Comparison of ENCODE assay signal across 20 cellular contexts in genomic region chr5:23440703-23441102, GRCh38.
DNase-seq lines count a peak whose midpoint lies in the region; ATAC-seq and TF ChIP-seq lines count a peak whose summit lies in the region.
"Had no signal": no experiment of that assay in that cellular context is flagged by ENCODE, and none has a peak within 500 bp of the region (broad histone marks: within the 10 kb centered on the region; RNA-seq: fewer than 3 reads in every experiment).

No MANE protein-coding gene starts in this region.

- no peaks in the 10 kb centered on the region for H3K9me2 ChIP-seq in SU-DHL-6 (replicated peaks; ENCODE audit: insufficient read depth, low read length)

- no peak for TF ChIP-seq CTCF in mammary epithelial cell (conservative IDR thresholded peaks at IDR 0.05 in 1 of 2, IDR thresholded peaks at IDR 0.05 in 1 of 2; ENCODE audit: extremely low read depth in 1 of 2, insufficient read depth in 1 of 2, low read depth in 1 of 2, low read length in 2 of 2)
- no peak for TF ChIP-seq CTCF in breast epithelium (IDR thresholded peaks at IDR 0.05)
- no peak for TF ChIP-seq CTCF in SU-DHL-6 (IDR thresholded peaks at IDR 0.05; ENCODE audit: insufficient read depth, low read length, poor library complexity, severe bottlenecking)

- no peaks in the 10 kb centered on the region for H3K36me3 Mint-ChIP-seq in activated naive CD8-positive, alpha-beta T cell treated with anti-CD3 and anti-CD28 coated beads for 36 hours

- dilution Hi-C loops in mammary epithelial cell (cut with HindIII; ENCODE audit: low sequenced_read_pairs), result no loop called here

- BruUV-seq in mammary epithelial cell (replicated peaks; lab: Mats Ljungman, UMichigan), result no TSS peak

- H2AFZ ChIP-seq in mammary epithelial cell (ENCODE audit: low read depth, low read length) (no peak overlapping the region), SU-DHL-6 (ENCODE audit: low read depth, low read length, severe bottlenecking) (peak overlapping the region; percentile 35)

- H3K9me3 ChIP-seq in mammary epithelial cell (replicated peaks; ENCODE audit: insufficient read depth, low read length) (no peaks in the 10 kb centered on the region), breast epithelium (no peaks in the 10 kb centered on the region), SU-DHL-6 (ENCODE audit: insufficient read depth, low read length) (no peaks in the 10 kb centered on the region)
- H3K9me3 ChIP-seq: BE2C, SJSA1 had no signal

- no peaks in the 10 kb centered on the region for H3K36me3 ChIP-seq in mammary epithelial cell (ENCODE audit: insufficient read depth, low read length)
- H3K36me3 ChIP-seq in breast epithelium, result no peaks in the 10 kb centered on the region
- H3K36me3 ChIP-seq in SU-DHL-6 (ENCODE audit: low read length), result no peaks in the 10 kb centered on the region
- H3K36me3 ChIP-seq: BE2C, SJSA1 had no signal

- H3K9me3 Mint-ChIP-seq in activated naive CD8-positive, alpha-beta T cell treated with anti-CD3 and anti-CD28 coated beads for 36 hours, result peaks cover 9% of the 10 kb centered on the region
- H3K9me3 Mint-ChIP-seq: H9 had no signal

- H3K9ac ChIP-seq in mammary epithelial cell (ENCODE audit: insufficient read depth, low read length) (no peak overlapping the region), SU-DHL-6 (ENCODE audit: low read length) (no peak overlapping the region)
- H3K9ac ChIP-seq: KMS-11 had no signal

- no peaks in the 10 kb centered on the region for H3K27me3 Mint-ChIP-seq in activated naive CD8-positive, alpha-beta T cell treated with anti-CD3 and anti-CD28 coated beads for 36 hours

- no peak overlapping the region for H3K4me2 ChIP-seq in mammary epithelial cell (ENCODE audit: insufficient read depth, low read depth, low read length)
- H3K4me2 ChIP-seq in SU-DHL-6 (ENCODE audit: low read depth, low read length, poor library complexity, severe bottlenecking), result no peak overlapping the region
- H3K4me2 ChIP-seq: KMS-11 had no signal

- WGBS in mammary epithelial cell (ENCODE audit: low coverage, missing lambda C conversion rate), result 83% methylated on average over 1 of the region's 1 CpG

- DNase-seq in mammary epithelial cell (peak; percentile 20), breast epithelium (ENCODE audit: low spot score in 2 of 2) (no peak), NCI-H2227 (lab: John Stamatoyannopoulos, UW; ENCODE audit: unreplicated experiment) (peak; percentile 6), KG1 (lab: John Stamatoyannopoulos, UW) (no peak)
- no peak for DNase-seq in activated naive CD8-positive, alpha-beta T cell treated with anti-CD3 and anti-CD28 coated beads for 36 hours
- DNase-seq: BE2C, DMS79, H9, NCI-H1105, NCI-H1694, NCI-H2081, NCI-H510A, NCI-H82, T1000 had no signal

- H3K4me3 Mint-ChIP-seq in activated naive CD8-positive, alpha-beta T cell treated with anti-CD3 and anti-CD28 coated beads for 36 hours, result no peak overlapping the region
- H3K4me3 Mint-ChIP-seq: H9; T-helper 1 cell treated with Interleukin-12 subunit alpha and Interleukin-12 subunit beta and Interleukin-4 antibody, amounts not matched to agents 30 μg/mL and 1 μg/mL, for 36 hours had no signal

- CTCF ChIA-PET in mammary epithelial cell (lab: Charles Lee; ENCODE audit: low non-redundant PET), result no interaction called here

- no peak for TF ChIP-seq POLR2A in breast epithelium (IDR thresholded peaks at IDR 0.05)

- H3K27ac Mint-ChIP-seq in activated naive CD8-positive, alpha-beta T cell treated with anti-CD3 and anti-CD28 coated beads for 36 hours, result no peak overlapping the region
- H3K27ac Mint-ChIP-seq: T-helper 1 cell treated with Interleukin-12 subunit alpha and Interleukin-12 subunit beta and Interleukin-4 antibody, amounts not matched to agents 30 μg/mL and 1 μg/mL, for 36 hours had no signal

- intact Hi-C loops in mammary epithelial cell (cut with micrococcal nuclease), result no loop called here
- intact Hi-C loops in breast epithelium (cut with DNase I; ENCODE audit: low total_unique reads), result no loop called here

- no peaks in the 10 kb centered on the region for H3F3A ChIP-seq in SU-DHL-6 (ENCODE audit: insufficient read depth)

- H3K27ac ChIP-seq in mammary epithelial cell (ENCODE audit: insufficient read depth, low read depth, low read length) (no peak overlapping the region), breast epithelium (no peak overlapping the region), SU-DHL-6 (ENCODE audit: low read depth, low read length) (no peak overlapping the region)
- H3K27ac ChIP-seq: KMS-11, SJSA1 had no signal

- H3K79me2 ChIP-seq in mammary epithelial cell (ENCODE audit: insufficient read depth, low read length) (no peaks in the 10 kb centered on the region), SU-DHL-6 (ENCODE audit: insufficient read depth, low read length) (no peaks in the 10 kb centered on the region)

- no peaks in the 10 kb centered on the region for H4K20me1 ChIP-seq in mammary epithelial cell (ENCODE audit: insufficient read depth, low read length)
- no peaks in the 10 kb centered on the region for H4K20me1 ChIP-seq in SU-DHL-6 (ENCODE audit: low read depth, low read length)

- no peak for ATAC-seq in HG02840 (IDR thresholded peaks at IDR 0.05; ENCODE audit: low FRiP score, unreplicated experiment)
- ATAC-seq: Right ventricle myocardium inferior had no signal

- H3K4me3 ChIP-seq in mammary epithelial cell (replicated peaks in 1 of 3; ENCODE audit: insufficient read depth in 1 of 3, low read depth in 2 of 3, low read length in 3 of 3), result no peak overlapping the region
- H3K4me3 ChIP-seq in breast epithelium, result no peak overlapping the region
- no peak overlapping the region for H3K4me3 ChIP-seq in SU-DHL-6 (ENCODE audit: insufficient read depth, low read length, poor library complexity, severe bottlenecking)
- H3K4me3 ChIP-seq: SJSA1 had no signal

- no peaks in the 10 kb centered on the region for H3K4me1 Mint-ChIP-seq in activated naive CD8-positive, alpha-beta T cell treated with anti-CD3 and anti-CD28 coated beads for 36 hours
- H3K4me1 Mint-ChIP-seq: H9 had no signal

- no peaks in the 10 kb centered on the region for H3K27me3 ChIP-seq in mammary epithelial cell (ENCODE audit: insufficient read depth, low read length)
- H3K27me3 ChIP-seq in breast epithelium, result no peaks in the 10 kb centered on the region
- H3K27me3 ChIP-seq in SU-DHL-6 (ENCODE audit: low read length), result no peaks in the 10 kb centered on the region
- H3K27me3 ChIP-seq: BE2C, SJSA1 had no signal

- no peaks in the 10 kb centered on the region for H3K4me1 ChIP-seq in mammary epithelial cell (ENCODE audit: insufficient read depth, low read length)
- H3K4me1 ChIP-seq in breast epithelium, result no peaks in the 10 kb centered on the region
- H3K4me1 ChIP-seq: BE2C, SJSA1 had no signal

- in situ Hi-C loops in mammary epithelial cell (cut with MboI; ENCODE audit: low sequenced_read_pairs in 2 of 2), result no loop called here

Comparison
In these comparisons a context has a peak if more than half of its experiments do, and no peak if none do; other contexts are left out.
1. DNase-seq: peak in mammary epithelial cell (single experiment) and NCI-H2227 (single experiment); none in breast epithelium (0 of 2), KG1 (single experiment) and activated naive CD8-positive, alpha-beta T cell treated with anti-CD3 and anti-CD28 coated beads for 36 hours (single experiment).